In genomic region chr6:45640811-45641210, GRCh38 we compare ENCODE assay signal across 1 cellular context.
TF ChIP-seq lines count a peak whose summit lies in the region.

No MANE protein-coding gene starts in this region.

TF ChIP-seq in K562, 482 proteins besides CTCF, POLR2A, EP300 and RAD21 (continued from another document):
- TF ChIP-seq MGA (IDR thresholded peaks at IDR 0.05) (no peak), ELK3 (CRISPR knock-in tag; IDR thresholded peaks at IDR 0.05) (no peak), ZC3H8 (IDR thresholded peaks at IDR 0.05) (no peak), ZNF253 (CRISPR knock-in tag; conservative IDR thresholded peaks at IDR 0.05) (no peak), SNRNP70 (optimal IDR thresholded peaks at IDR 0.05; ENCODE audit: low read depth, low read length) (no peak), TCF15 (CRISPR knock-in tag; IDR thresholded peaks at IDR 0.05) (no peak), ZNF655 (CRISPR knock-in tag; IDR thresholded peaks at IDR 0.05) (no peak), ZNF785 (CRISPR knock-in tag; IDR thresholded peaks at IDR 0.05) (no peak), CBFB (CRISPR knock-in tag; IDR thresholded peaks at IDR 0.05) (no peak), ELK1 (CRISPR knock-in tag; IDR thresholded peaks at IDR 0.05) (no peak)
TF ChIP-seq in K562: peak in this region for 0.
